In genomic region chr10:74888947-74889661, GRCh38 we compare ENCODE assay signal across 9 cellular contexts.
DNase-seq lines count a peak whose midpoint lies in the region; ATAC-seq and TF ChIP-seq lines count a peak whose summit lies in the region.
"Had no signal": no experiment of that assay in that cellular context is flagged by ENCODE, and none has a peak within 500 bp of the region (broad histone marks: within the 10 kb centered on the region; RNA-seq: fewer than 3 reads in every experiment).

No MANE protein-coding gene starts in this region.

- no peak overlapping the region for H3K4me3 Mint-ChIP-seq in naive thymus-derived CD8-positive, alpha-beta T cell

- no peaks in the 10 kb centered on the region for H3K27me3 Mint-ChIP-seq in naive thymus-derived CD8-positive, alpha-beta T cell

- H3K36me3 Mint-ChIP-seq in naive thymus-derived CD8-positive, alpha-beta T cell, result peaks cover 0 to 2% (median 0%) of the 10 kb centered on the region in 3 donors

- no peaks in the 10 kb centered on the region for H3K9me3 Mint-ChIP-seq in naive thymus-derived CD8-positive, alpha-beta T cell

- H3K4me1 Mint-ChIP-seq in naive thymus-derived CD8-positive, alpha-beta T cell, result peaks cover 31 to 76% (median 66%) of the 10 kb centered on the region in 4 donors

- peak overlapping the region in 7 of 10 donors; percentile 9 to 64 (median 44) for H3K27ac Mint-ChIP-seq in naive thymus-derived CD8-positive, alpha-beta T cell

- H3K27me3 ChIP-seq in dorsolateral prefrontal cortex, result no peaks in the 10 kb centered on the region

- intact Hi-C loops in dorsolateral prefrontal cortex (cut with DNase I), result loop anchor here (5.0 to 10.0 kb wide), 2 partner anchors 126 to 133 kb away; no protein-coding TSS in a partner anchor

- H3K4me3 ChIP-seq in dorsolateral prefrontal cortex, result no peak overlapping the region

- no peak for ATAC-seq in naive thymus-derived CD8-positive, alpha-beta T cell
- ATAC-seq in HG02798 (IDR thresholded peaks at IDR 0.05; ENCODE audit: poor library complexity, unreplicated experiment), result no peak

- no peak overlapping the region for H3K27ac ChIP-seq in dorsolateral prefrontal cortex

- TF ChIP-seq CTCF in dorsolateral prefrontal cortex (IDR thresholded peaks at IDR 0.05 in 54 of 56, conservative IDR thresholded peaks at IDR 0.05 in 2 of 56; ENCODE audit: low read depth in 1 of 56, partially characterized antibody in 56 of 56), result peak in 36 of 56 donors; percentile 12 to 61 (median 34)

- DNase-seq in NCI-H1092 treated with DMSO at 0.1 percent for 48 hours (lab: John Stamatoyannopoulos, UW) (peak; percentile 16), NCI-H1092 (lab: John Stamatoyannopoulos, UW) (no peak), M059J (ENCODE audit: low read depth) (peak; percentile 30), dorsolateral prefrontal cortex (peak in 1 of 10 donors; percentile 21), NCI-H2171 (lab: John Stamatoyannopoulos, UW) (no peak)
- DNase-seq in naive thymus-derived CD8-positive, alpha-beta T cell, result no peak
- no peak for DNase-seq in stimulated activated CD4-positive, alpha-beta T cell treated with anti-CD3 and anti-CD28 coated beads, Interleukin-1b, Interleukin-23, amount 100 ng/mL, for 48 hours
- DNase-seq: stimulated activated naive CD4-positive, alpha-beta T cell had no signal

- POLR2A ChIA-PET in naive thymus-derived CD8-positive, alpha-beta T cell (lab: Charles Lee), result no interaction called here

Comparison
In these comparisons a context has a peak if more than half of its experiments do, and no peak if none do; other contexts are left out.
1. DNase-seq: peak in NCI-H1092 treated with DMSO at 0.1 percent for 48 hours (single experiment) and M059J (single experiment); none in NCI-H1092 (single experiment), naive thymus-derived CD8-positive, alpha-beta T cell (0 of 10), stimulated activated CD4-positive, alpha-beta T cell treated with anti-CD3 and anti-CD28 coated beads, Interleukin-1b, Interleukin-23, amount 100 ng/mL, for 48 hours (single experiment) and NCI-H2171 (single experiment).